ENCODE assay signal across 28 cellular contexts in the genomic region with DNA sequence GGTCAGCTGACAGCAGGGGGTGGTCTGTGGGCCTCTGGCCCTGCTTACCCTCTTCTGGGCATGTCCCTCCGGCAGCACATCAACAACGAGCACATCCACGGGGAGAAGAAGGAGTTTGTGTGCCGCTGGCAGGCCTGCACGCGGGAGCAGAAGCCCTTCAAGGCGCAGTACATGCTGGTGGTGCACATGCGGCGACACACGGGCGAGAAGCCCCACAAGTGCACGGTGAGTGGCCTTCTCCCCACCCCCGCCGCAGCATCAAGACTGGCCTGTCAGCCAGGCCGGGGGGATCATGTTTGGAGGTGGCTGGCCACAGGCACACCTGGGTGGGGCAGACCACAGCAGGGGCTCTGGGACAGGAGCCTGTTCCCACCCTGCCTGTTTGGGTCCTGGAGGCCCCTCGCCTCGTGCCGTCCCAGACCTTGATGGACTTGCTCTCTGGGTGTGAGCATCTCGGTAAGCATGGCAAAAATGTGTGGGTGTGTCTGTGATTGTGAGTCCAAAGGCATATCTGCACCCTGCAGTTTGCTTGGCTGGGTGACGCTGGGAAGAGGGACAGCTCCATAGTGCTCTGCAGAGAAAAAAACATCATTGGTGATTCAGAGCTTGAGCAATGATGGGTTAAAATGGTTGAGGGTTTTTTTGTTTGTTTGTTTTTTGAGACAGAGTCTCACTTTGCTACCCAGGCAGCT.
A peak's percentile ranks its signal among the peaks of the same experiment; 100 is the strongest.
DNase-seq lines count a peak whose midpoint lies in the region; ATAC-seq and TF ChIP-seq lines count a peak whose summit lies in the region.
"Had no signal": no experiment of that assay in that cellular context is flagged by ENCODE, and none has a peak within 500 bp of the region (broad histone marks: within the 10 kb centered on the region; RNA-seq: fewer than 3 reads in every experiment).

No MANE protein-coding gene starts in this region.

- H3K27ac ChIP-seq in PC-9 (no peak overlapping the region), osteoblast (ENCODE audit: low read depth, low read length) (no peak overlapping the region), WERI-Rb-1 (no peak overlapping the region)
- H3K27ac ChIP-seq: adrenal gland, cardiac muscle cell, GM23248, neutrophil, Peyer's patch, SJSA1, testis had no signal

- DNase-seq in Caco-2: peak; percentile 50 to 73
- DNase-seq in PC-9: peak; percentile 36 to 64
- DNase-seq in fibroblast of pulmonary artery (ENCODE audit: low read depth): peak; percentile 10
- peak; percentile 87 for DNase-seq in osteoblast (ENCODE audit: insufficient read length, low spot score, missing footprints)
- DNase-seq in WERI-Rb-1: no peak
- no peak for DNase-seq in hippocampal formation (lab: John Stamatoyannopoulos, UW)
- DNase-seq in NCI-H1105 (lab: John Stamatoyannopoulos, UW): no peak
- DNase-seq: activated CD4-positive, alpha-beta T cell treated with anti-CD3 and anti-CD28 coated beads for 1 hour; activated CD8-positive, alpha-beta T cell treated with anti-CD3 and anti-CD28 coated beads, Interleukin-2, amount 10 ng/mL, durations not matched to agents 7 days and 5 days; activated naive CD4-positive, alpha-beta T cell; activated T-cell treated with anti-CD3 and anti-CD28 coated beads, Interleukin-2, amount 50 U/mL, for 1 hour; DMS153; endodermal cell; GDM1; GM23248; KBM-7; NCI-H524 treated with DMSO at 0.1 percent for 48 hours; small intestine; stimulated activated CD4-positive, alpha-beta T cell treated with anti-CD3 and anti-CD28 coated beads, Interleukin-2, amount 100 ng/mL, for 24 hours; testis had no signal

- POLR2A ChIA-PET in Caco-2 (lab: Charles Lee): interaction anchor here (0.7 kb wide), 1 partner anchor 96 kb away, joined by 3 read pairs; no protein-coding TSS in a partner anchor
- POLR2A ChIA-PET in PC-9 (lab: Charles Lee; ENCODE audit: unreplicated experiment): no interaction called here

- H3K79me2 ChIP-seq in PC-9 (ENCODE audit: low read depth): no peaks in the 10 kb centered on the region
- no peaks in the 10 kb centered on the region for H3K79me2 ChIP-seq in osteoblast (ENCODE audit: insufficient read depth, low read length)

- H3K36me3 ChIP-seq in Caco-2 (ENCODE audit: control insufficient read depth, insufficient read depth, low read length) (no peaks in the 10 kb centered on the region), PC-9 (ENCODE audit: low read depth) (no peaks in the 10 kb centered on the region), osteoblast (ENCODE audit: insufficient read depth, low read length) (peaks cover 86% of the 10 kb centered on the region), WERI-Rb-1 (no peaks in the 10 kb centered on the region)
- H3K36me3 ChIP-seq: adrenal gland, neutrophil had no signal

- no TSS peak for BruUV-seq in Caco-2 (replicated peaks; lab: Mats Ljungman, UMichigan)
- no TSS peak for BruUV-seq in PC-9 (replicated peaks; lab: Mats Ljungman, UMichigan)

- H3K9me3 ChIP-seq in Caco-2: no peaks in the 10 kb centered on the region
- H3K9me3 ChIP-seq in PC-9 (ENCODE audit: insufficient read depth, low read depth): no peaks in the 10 kb centered on the region
- no peaks in the 10 kb centered on the region for H3K9me3 ChIP-seq in osteoblast (ENCODE audit: low read depth, low read length)
- no peaks in the 10 kb centered on the region for H3K9me3 ChIP-seq in WERI-Rb-1 (ENCODE audit: severe bottlenecking)
- H3K9me3 ChIP-seq: adrenal gland, neutrophil, Peyer's patch, SJSA1, testis had no signal

- H3F3A ChIP-seq in PC-9 (ENCODE audit: insufficient read depth, low read depth): peaks cover 4% of the 10 kb centered on the region; the same call in 1 of the 2 replicates

- H3K4me3 ChIP-seq in Caco-2 (ENCODE audit: low read depth, low read length) (no peak overlapping the region), PC-9 (no peak overlapping the region), fibroblast of pulmonary artery (replicated peaks; ENCODE audit: low read depth, low read length) (no peak overlapping the region), osteoblast (ENCODE audit: insufficient read depth, low read length) (no peak overlapping the region), WERI-Rb-1 (ENCODE audit: low read depth, low read length) (no peak overlapping the region)
- H3K4me3 ChIP-seq: adrenal gland, cardiac muscle cell, GM23248, lung, Peyer's patch, SJSA1, testis had no signal

- TF ChIP-seq CTCF in Caco-2 (IDR thresholded peaks at IDR 0.05; ENCODE audit: insufficient read depth in 1 of 2, low read depth in 1 of 2, low read length in 1 of 2, severe bottlenecking in 1 of 2, unreplicated experiment in 1 of 2): no peak
- TF ChIP-seq CTCF in PC-9 (conservative IDR thresholded peaks at IDR 0.05): no peak
- no peak for TF ChIP-seq CTCF in fibroblast of pulmonary artery (IDR thresholded peaks at IDR 0.05; ENCODE audit: low read length, missing control alignments)
- TF ChIP-seq CTCF in osteoblast (IDR thresholded peaks at IDR 0.05; ENCODE audit: extremely low read depth, low read depth, low read length): no peak
- TF ChIP-seq CTCF in WERI-Rb-1 (IDR thresholded peaks at IDR 0.05; ENCODE audit: low read depth, low read length): no peak

- H3K4me1 ChIP-seq in Caco-2 (peaks cover 35% of the 10 kb centered on the region), PC-9 (replicated peaks; ENCODE audit: insufficient read depth) (no peaks in the 10 kb centered on the region; the same call in 1 of the 2 replicates), osteoblast (ENCODE audit: insufficient read depth, low read length) (no peaks in the 10 kb centered on the region)
- H3K4me1 ChIP-seq: Peyer's patch, SJSA1 had no signal

- intact Hi-C loops in Caco-2 (cut with micrococcal nuclease; ENCODE audit: unreplicated experiment) (loop anchor here (1.0 kb wide), 1 partner anchor 38 kb away; no protein-coding TSS in a partner anchor), PC-9 (cut with micrococcal nuclease; ENCODE audit: unreplicated experiment) (no loop called here)

- ATAC-seq in GM18520 (IDR thresholded peaks at IDR 0.05; ENCODE audit: unreplicated experiment): no peak
- ATAC-seq: activated CD8-positive, alpha-beta T cell treated with anti-CD3 and anti-CD28 coated beads, Interleukin-2, amount 10 ng/mL, durations not matched to agents 7 days and 5 days; stimulated activated effector memory CD8-positive, alpha-beta T cell treated with anti-CD3 and anti-CD28 coated beads, Interleukin-12 subunit alpha, Interleukin-12 subunit beta, amount 100 ng/mL, for 72 hours had no signal

- H3K4me2 ChIP-seq in PC-9 (no peak overlapping the region), osteoblast (ENCODE audit: insufficient read depth, low read length) (no peak overlapping the region)

- no peaks in the 10 kb centered on the region for H3K36me3 Mint-ChIP-seq in Caco-2 (ENCODE audit: insufficient read depth, unreplicated experiment)
- H3K36me3 Mint-ChIP-seq: stimulated activated effector memory CD8-positive, alpha-beta T cell treated with anti-CD3 and anti-CD28 coated beads, Interleukin-12 subunit alpha, Interleukin-12 subunit beta, amount 100 ng/mL, for 72 hours had no signal

- H3K27me3 Mint-ChIP-seq in Caco-2 (ENCODE audit: insufficient read depth, unreplicated experiment): no peaks in the 10 kb centered on the region

- H3K27me3 ChIP-seq in Caco-2 (replicated peaks; ENCODE audit: control insufficient read depth, insufficient read depth, low read length): no peaks in the 10 kb centered on the region
- H3K27me3 ChIP-seq in PC-9 (ENCODE audit: insufficient read depth, low read depth): peaks cover 25% of the 10 kb centered on the region; the same call in 1 of the 2 replicates
- no peaks in the 10 kb centered on the region for H3K27me3 ChIP-seq in osteoblast (ENCODE audit: insufficient read depth, low read length)
- H3K27me3 ChIP-seq in WERI-Rb-1 (ENCODE audit: insufficient read depth, low read depth, severe bottlenecking): no peaks in the 10 kb centered on the region
- H3K27me3 ChIP-seq: adrenal gland, cardiac muscle cell, neutrophil, Peyer's patch, SJSA1, testis had no signal

- H3K4me3 Mint-ChIP-seq in Caco-2 (ENCODE audit: unreplicated experiment): no peak overlapping the region
- H3K4me3 Mint-ChIP-seq: activated CD8-positive, alpha-beta T cell treated with anti-CD3 and anti-CD28 coated beads, Interleukin-2, amount 10 ng/mL, durations not matched to agents 7 days and 5 days; endodermal cell; stimulated activated effector memory CD8-positive, alpha-beta T cell treated with anti-CD3 and anti-CD28 coated beads, Interleukin-12 subunit alpha, Interleukin-12 subunit beta, amount 100 ng/mL, for 72 hours had no signal

- H3K9me3 Mint-ChIP-seq in Caco-2 (ENCODE audit: unreplicated experiment): no peaks in the 10 kb centered on the region
- H3K9me3 Mint-ChIP-seq: stimulated activated effector memory CD8-positive, alpha-beta T cell treated with anti-CD3 and anti-CD28 coated beads, Interleukin-12 subunit alpha, Interleukin-12 subunit beta, amount 100 ng/mL, for 72 hours had no signal

- H4K20me1 ChIP-seq in PC-9 (ENCODE audit: insufficient read depth): no peaks in the 10 kb centered on the region
- H4K20me1 ChIP-seq in osteoblast (ENCODE audit: insufficient read depth, low read length): no peaks in the 10 kb centered on the region

- H2AFZ ChIP-seq in PC-9 (no peak overlapping the region), osteoblast (ENCODE audit: low read length) (no peak overlapping the region)
- H2AFZ ChIP-seq: GM23248 had no signal

- no peak overlapping the region for H3K27ac Mint-ChIP-seq in Caco-2 (ENCODE audit: unreplicated experiment)
- H3K27ac Mint-ChIP-seq: activated CD8-positive, alpha-beta T cell treated with anti-CD3 and anti-CD28 coated beads, Interleukin-2, amount 10 ng/mL, durations not matched to agents 7 days and 5 days; endodermal cell; stimulated activated effector memory CD8-positive, alpha-beta T cell treated with anti-CD3 and anti-CD28 coated beads, Interleukin-12 subunit alpha, Interleukin-12 subunit beta, amount 100 ng/mL, for 72 hours had no signal

- no peaks in the 10 kb centered on the region for H3K9me2 ChIP-seq in PC-9 (ENCODE audit: insufficient read depth)

- H3K4me1 Mint-ChIP-seq in Caco-2 (ENCODE audit: low read depth, unreplicated experiment): peaks cover 20% of the 10 kb centered on the region
- H3K4me1 Mint-ChIP-seq: stimulated activated effector memory CD8-positive, alpha-beta T cell treated with anti-CD3 and anti-CD28 coated beads, Interleukin-12 subunit alpha, Interleukin-12 subunit beta, amount 100 ng/mL, for 72 hours had no signal

- CTCF ChIA-PET in Caco-2 (lab: Charles Lee) (interaction anchor here (0.9 to 1.0 kb wide), 2 partner anchors 20 to 58 kb away, joined by 3 read pairs; no protein-coding TSS in a partner anchor), PC-9 (lab: Charles Lee) (no interaction called here)

Comparison
In these comparisons a context has a peak if more than half of its experiments do, and no peak if none do; other contexts are left out.
1. DNase-seq: peak in Caco-2 (2 of 2), PC-9 (2 of 2), fibroblast of pulmonary artery (single experiment) and osteoblast (single experiment); none in WERI-Rb-1 (single experiment), hippocampal formation (0 of 2) and NCI-H1105 (single experiment).